ENCODE assay signal across 1 cellular context in genomic region chr9:127050152-127050551, GRCh38.
TF ChIP-seq lines count a peak whose summit lies in the region.

No MANE protein-coding gene starts in this region.

TF ChIP-seq in GM23338, 12 proteins besides CTCF, POLR2A, EP300 and RAD21 (continued from another document):
- TF ChIP-seq ZNF462 (CRISPR knock-in tag; IDR thresholded peaks at IDR 0.05) (no peak), NANOG (IDR thresholded peaks at IDR 0.05; ENCODE audit: borderline replicate concordance) (no peak), POLR2AphosphoS5 (IDR thresholded peaks at IDR 0.05; ENCODE audit: low read depth) (no peak), EZH2 (IDR thresholded peaks at IDR 0.05; ENCODE audit: low read depth, unreplicated experiment) (no peak), EZH2phosphoT487 (IDR thresholded peaks at IDR 0.05; ENCODE audit: unreplicated experiment) (no peak), REST (IDR thresholded peaks at IDR 0.05; ENCODE audit: unreplicated experiment) (no peak)
